ENCODE assay signal across 15 cellular contexts in the genomic region with DNA sequence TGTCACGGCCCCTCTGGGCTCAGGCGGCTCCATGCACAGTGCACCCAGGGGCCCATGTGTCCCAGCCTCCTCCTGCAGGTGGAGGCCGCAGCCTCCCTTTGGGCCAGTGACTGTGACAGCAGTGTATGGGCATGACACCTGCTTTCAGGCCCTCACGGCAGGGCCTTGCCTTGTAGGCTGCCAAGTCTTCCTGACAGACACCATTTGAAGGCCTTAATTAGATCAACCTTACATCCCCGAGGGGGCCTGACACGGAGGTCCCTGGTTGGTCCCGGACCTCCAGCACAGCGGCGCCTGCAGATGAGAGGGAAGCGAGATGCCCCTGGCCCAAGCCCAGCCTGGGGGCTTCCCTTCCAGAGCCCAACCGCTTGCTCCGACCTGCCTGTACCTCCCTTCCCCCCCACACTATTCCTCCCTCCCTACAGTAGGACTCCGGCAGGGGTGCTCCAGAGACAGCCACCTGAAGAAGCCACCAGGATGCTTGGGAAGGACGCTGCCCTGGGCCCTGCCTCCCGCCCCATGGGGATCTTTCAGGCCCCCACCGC.
"Had no signal": no experiment of that assay in that cellular context is flagged by ENCODE, and none has a peak within 500 bp of the region (broad histone marks: within the 10 kb centered on the region; RNA-seq: fewer than 3 reads in every experiment).

No MANE protein-coding gene starts in this region.

- H3K4me1 ChIP-seq: uterus had no signal

- H3K36me3 ChIP-seq: ascending aorta, heart right ventricle, thoracic aorta, uterus had no signal

- H3K27me3 ChIP-seq: ascending aorta, heart right ventricle, uterus had no signal

- FAIRE-seq: frontal cortex, kidney had no signal

- H3K27ac ChIP-seq: ascending aorta, heart right ventricle, thoracic aorta, uterus had no signal

- DNase-seq: activated CD8-positive, alpha-beta memory T cell treated with anti-CD3 and anti-CD28 coated beads, Interleukin-2, amount 50 U/mL, for 4 hours; activated CD8-positive, alpha-beta T cell treated with anti-CD3 and anti-CD28 coated beads for 36 hours; activated naive CD4-positive, alpha-beta T cell; activated T-cell treated with anti-CD3 and anti-CD28 coated beads, Interleukin-2, amount 50 U/mL, for 72 hours; heart right ventricle; kidney; left ventricle myocardium superior; nephron progenitor cell; stimulated activated CD4-positive, alpha-beta T cell treated with anti-CD3 and anti-CD28 coated beads, Interleukin-15, amount 100 ng/mL, for 24 hours; stimulated activated CD4-positive, alpha-beta T cell treated with anti-CD3 and anti-CD28 coated beads, Interleukin-4, amount 100 ng/mL, for 4 hours; stimulated activated naive CD8-positive, alpha-beta T cell treated with anti-CD3 and anti-CD28 coated beads, Interleukin-15, amount 100 ng/mL, for 72 hours; uterus had no signal

- H3K4me3 ChIP-seq: ascending aorta, heart right ventricle, thoracic aorta, uterus had no signal

- H3K9me3 ChIP-seq: ascending aorta, heart right ventricle, thoracic aorta, uterus had no signal
